21 cellular contexts compared by ENCODE assay signal in the genomic region with DNA sequence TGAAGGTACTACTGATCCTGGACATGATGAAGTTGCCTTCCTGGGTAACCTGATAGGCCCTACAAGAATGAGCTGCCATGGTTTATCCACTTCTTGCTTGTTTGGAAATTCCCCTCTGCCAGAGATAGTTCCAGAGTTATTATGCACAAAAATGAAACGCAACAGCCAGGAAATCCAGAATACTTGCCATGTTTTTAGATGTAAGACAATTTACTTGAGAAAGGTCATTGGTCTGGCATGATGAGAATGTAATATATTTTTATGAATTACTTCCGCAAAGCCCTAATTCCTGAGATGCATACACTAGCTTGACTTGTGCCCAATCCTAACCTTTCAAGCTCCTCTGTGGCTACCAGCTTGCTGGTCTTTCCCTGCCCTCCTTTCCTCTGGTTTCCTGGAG. TPM values are rescaled to one million over a fixed set of nuclear protein-coding genes. Genes with fewer than 3 reads are reported as not detected.
DNase-seq lines count a peak whose midpoint lies in the region; TF ChIP-seq lines count a peak whose summit lies in the region.
"Had no signal": no experiment of that assay in that cellular context is flagged by ENCODE, and none has a peak within 500 bp of the region (broad histone marks: within the 10 kb centered on the region; RNA-seq: fewer than 3 reads in every experiment).

No MANE protein-coding gene starts in this region.

- no peaks in the 10 kb centered on the region for H3K36me3 ChIP-seq in mammary epithelial cell (ENCODE audit: insufficient read depth, low read length)
- no peaks in the 10 kb centered on the region for H3K36me3 ChIP-seq in breast epithelium
- no peaks in the 10 kb centered on the region for H3K36me3 ChIP-seq in suprapubic skin
- H3K36me3 ChIP-seq: esophagus muscularis mucosa, left lung had no signal

- CTCF ChIA-PET in mammary epithelial cell (lab: Charles Lee; ENCODE audit: low non-redundant PET), result no interaction called here

- DNase-seq in mammary epithelial cell, result no peak
- DNase-seq in breast epithelium (ENCODE audit: low spot score in 2 of 2), result no peak
- peak; percentile 61 for DNase-seq in amniotic epithelial cell (ENCODE audit: low read depth)
- DNase-seq in fibroblast of the aortic adventitia (ENCODE audit: low read depth), result peak; percentile 81
- DNase-seq in suprapubic skin (ENCODE audit: low spot score in 2 of 2), result no peak
- no peak for DNase-seq in COLO668 (lab: John Stamatoyannopoulos, UW; ENCODE audit: unreplicated experiment)
- no peak for DNase-seq in dorsolateral prefrontal cortex
- no peak for DNase-seq in activated CD4-positive, CD25-positive, alpha-beta regulatory T cell (lab: John Stamatoyannopoulos, UW)
- DNase-seq: activated gamma-delta T cell; C1 segment of cervical spinal cord; effector memory CD4-positive, alpha-beta T cell; head of caudate nucleus; KBM-7; left lung; NCI-H2029; NCI-H446; SIG-M5; T-helper 17 cell; uterus had no signal

- WGBS in mammary epithelial cell (ENCODE audit: low coverage, missing lambda C conversion rate), result 71% methylated on average over 2 of the region's 2 CpGs
- WGBS in suprapubic skin, result 81% methylated on average over 2 of the region's 2 CpGs

- no peak overlapping the region for H3K4me2 ChIP-seq in mammary epithelial cell (ENCODE audit: insufficient read depth, low read depth, low read length)

- no peak overlapping the region for H3K9ac ChIP-seq in mammary epithelial cell (ENCODE audit: insufficient read depth, low read length)

- intact Hi-C loops in mammary epithelial cell (cut with micrococcal nuclease), result no loop called here
- intact Hi-C loops in breast epithelium (cut with DNase I; ENCODE audit: low total_unique reads), result no loop called here
- intact Hi-C loops in dorsolateral prefrontal cortex (cut with DNase I), result no loop called here

- in situ Hi-C loops in mammary epithelial cell (cut with MboI; ENCODE audit: low sequenced_read_pairs in 2 of 2), result no loop called here

- H3K27me3 ChIP-seq in mammary epithelial cell (ENCODE audit: insufficient read depth, low read length), result no peaks in the 10 kb centered on the region
- no peaks in the 10 kb centered on the region for H3K27me3 ChIP-seq in breast epithelium
- no peaks in the 10 kb centered on the region for H3K27me3 ChIP-seq in suprapubic skin
- H3K27me3 ChIP-seq in dorsolateral prefrontal cortex, result peaks cover 0 to 6% (median 0%) of the 10 kb centered on the region in 45 donors
- H3K27me3 ChIP-seq: esophagus muscularis mucosa, left lung, uterus had no signal

- no peaks in the 10 kb centered on the region for H3K79me2 ChIP-seq in mammary epithelial cell (ENCODE audit: insufficient read depth, low read length)

- H4K20me1 ChIP-seq in mammary epithelial cell (ENCODE audit: insufficient read depth, low read length), result no peaks in the 10 kb centered on the region

- dilution Hi-C loops in mammary epithelial cell (cut with HindIII; ENCODE audit: low sequenced_read_pairs), result no loop called here

- H2AFZ ChIP-seq in mammary epithelial cell (ENCODE audit: low read depth, low read length), result peak overlapping the region; percentile 42

- TF ChIP-seq CTCF in mammary epithelial cell (conservative IDR thresholded peaks at IDR 0.05 in 1 of 2, IDR thresholded peaks at IDR 0.05 in 1 of 2; ENCODE audit: extremely low read depth in 1 of 2, insufficient read depth in 1 of 2, low read depth in 1 of 2, low read length in 2 of 2) (no peak), breast epithelium (IDR thresholded peaks at IDR 0.05) (no peak), fibroblast of the aortic adventitia (IDR thresholded peaks at IDR 0.05; ENCODE audit: insufficient read depth, low read length) (no peak), suprapubic skin (IDR thresholded peaks at IDR 0.05) (no peak), dorsolateral prefrontal cortex (IDR thresholded peaks at IDR 0.05 in 54 of 56, conservative IDR thresholded peaks at IDR 0.05 in 2 of 56; ENCODE audit: low read depth in 1 of 56, partially characterized antibody in 56 of 56) (no peak)

- H3K27ac ChIP-seq in mammary epithelial cell (ENCODE audit: insufficient read depth, low read depth, low read length) (no peak overlapping the region), breast epithelium (no peak overlapping the region), suprapubic skin (peak overlapping the region; percentile 14), dorsolateral prefrontal cortex (no peak overlapping the region)
- H3K27ac ChIP-seq: 22Rv1, esophagus muscularis mucosa, left lung had no signal

- H3K9me3 ChIP-seq in mammary epithelial cell (replicated peaks; ENCODE audit: insufficient read depth, low read length) (peaks cover 4% of the 10 kb centered on the region), breast epithelium (peaks cover 0 to 10% of the 10 kb centered on the region in 2 donors), suprapubic skin (no peaks in the 10 kb centered on the region)

- no TSS peak for BruUV-seq in mammary epithelial cell (replicated peaks; lab: Mats Ljungman, UMichigan)

- H3K4me1 ChIP-seq in mammary epithelial cell (ENCODE audit: insufficient read depth, low read length) (peaks cover 8% of the 10 kb centered on the region), breast epithelium (no peaks in the 10 kb centered on the region), suprapubic skin (peaks cover 5% of the 10 kb centered on the region)
- H3K4me1 ChIP-seq: esophagus muscularis mucosa, left lung had no signal

- TF ChIP-seq POLR2A in breast epithelium (IDR thresholded peaks at IDR 0.05) (no peak), suprapubic skin (IDR thresholded peaks at IDR 0.05) (no peak)

- no peak overlapping the region for H3K4me3 ChIP-seq in mammary epithelial cell (replicated peaks in 1 of 3; ENCODE audit: insufficient read depth in 1 of 3, low read depth in 2 of 3, low read length in 3 of 3)
- H3K4me3 ChIP-seq in breast epithelium, result no peak overlapping the region
- no peak overlapping the region for H3K4me3 ChIP-seq in fibroblast of the aortic adventitia (ENCODE audit: low read depth, low read length)
- H3K4me3 ChIP-seq in suprapubic skin, result no peak overlapping the region
- H3K4me3 ChIP-seq in dorsolateral prefrontal cortex, result no peak overlapping the region
- H3K4me3 ChIP-seq: esophagus muscularis mucosa, left lung, uterus had no signal

- no peak for TF ChIP-seq EP300 in suprapubic skin (IDR thresholded peaks at IDR 0.05)

RNA-seq across cellular contexts. Expression of a gene that starts 27.9 kb away (rescaled TPM):
- total RNA-seq in mammary epithelial cell (100 to 1,000 TPM in 1 of 2 donors, 10 to 100 TPM in 1; 74.2 to 228 TPM), breast epithelium (10 to 100 TPM; 10.1 to 26.5 (median 11.4) TPM), fibroblast of the aortic adventitia (ENCODE audit: low replicate concordance) (67.2 and 418 TPM in 2 replicates), suprapubic skin (1 to 10 TPM; 1.1 to 8.7 (median 5.7) TPM), dorsolateral prefrontal cortex (10 to 100 TPM in 86 of 120 experiments, 1 to 10 TPM in 34; 4.7 to 32.8 (median 12.1) TPM)
- polyA plus RNA-seq in mammary epithelial cell, result 148 TPM
- polyA minus RNA-seq in mammary epithelial cell, result 174 TPM

Comparison
In these comparisons a context has a peak if more than half of its experiments do, and no peak if none do; other contexts are left out.
1. DNase-seq: peak in amniotic epithelial cell (single experiment) and fibroblast of the aortic adventitia (single experiment); none in mammary epithelial cell (single experiment), breast epithelium (0 of 2), suprapubic skin (0 of 2), COLO668 (single experiment), dorsolateral prefrontal cortex (0 of 10) and activated CD4-positive, CD25-positive, alpha-beta regulatory T cell (0 of 4).